ENCODE assay signal across 1 cellular context in the genomic region with DNA sequence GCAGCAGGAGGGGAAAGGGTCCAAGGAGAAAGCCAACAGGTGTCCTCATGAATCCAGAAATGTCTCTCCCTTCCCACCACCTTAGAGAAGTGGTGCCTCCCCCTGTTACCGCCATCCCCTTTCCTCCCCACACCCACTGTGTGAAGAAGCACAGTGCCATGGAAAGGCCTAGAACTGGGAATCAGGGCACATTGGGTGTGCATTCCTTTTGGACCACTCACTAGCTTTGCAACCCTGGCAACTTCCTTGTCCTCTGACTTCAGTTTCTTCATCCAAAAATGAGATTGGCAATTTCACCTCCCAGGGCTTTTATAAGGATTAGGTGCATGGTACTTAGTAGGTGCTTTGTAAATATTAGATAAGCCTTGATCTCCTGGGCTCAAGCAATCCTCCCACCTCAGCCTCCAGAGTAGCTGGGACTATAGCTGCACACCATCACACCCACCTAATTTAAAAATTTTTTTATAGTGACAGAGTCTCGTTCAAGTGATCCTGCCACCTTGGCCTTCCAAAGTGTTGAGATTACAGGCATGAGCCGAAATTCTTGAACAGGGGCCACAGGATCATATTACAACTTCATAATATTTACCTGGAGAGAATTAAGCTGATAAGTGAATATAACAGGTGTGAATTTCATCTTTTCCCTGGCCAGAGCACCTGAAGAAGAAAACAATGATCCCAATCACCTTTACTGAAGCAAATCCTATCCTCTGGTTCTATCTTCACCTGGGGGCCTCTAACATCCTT.
TF ChIP-seq lines count a peak whose summit lies in the region.

No MANE protein-coding gene starts in this region.

TF ChIP-seq in HCT116, 20 proteins besides CTCF, POLR2A, EP300 and RAD21 (continued from another document):
- TF ChIP-seq REST (IDR thresholded peaks at IDR 0.05; ENCODE audit: low read depth) (no peak), EGR1 (IDR thresholded peaks at IDR 0.05; ENCODE audit: low read depth) (no peak)
- TF ChIP-seq, protein P1, sequence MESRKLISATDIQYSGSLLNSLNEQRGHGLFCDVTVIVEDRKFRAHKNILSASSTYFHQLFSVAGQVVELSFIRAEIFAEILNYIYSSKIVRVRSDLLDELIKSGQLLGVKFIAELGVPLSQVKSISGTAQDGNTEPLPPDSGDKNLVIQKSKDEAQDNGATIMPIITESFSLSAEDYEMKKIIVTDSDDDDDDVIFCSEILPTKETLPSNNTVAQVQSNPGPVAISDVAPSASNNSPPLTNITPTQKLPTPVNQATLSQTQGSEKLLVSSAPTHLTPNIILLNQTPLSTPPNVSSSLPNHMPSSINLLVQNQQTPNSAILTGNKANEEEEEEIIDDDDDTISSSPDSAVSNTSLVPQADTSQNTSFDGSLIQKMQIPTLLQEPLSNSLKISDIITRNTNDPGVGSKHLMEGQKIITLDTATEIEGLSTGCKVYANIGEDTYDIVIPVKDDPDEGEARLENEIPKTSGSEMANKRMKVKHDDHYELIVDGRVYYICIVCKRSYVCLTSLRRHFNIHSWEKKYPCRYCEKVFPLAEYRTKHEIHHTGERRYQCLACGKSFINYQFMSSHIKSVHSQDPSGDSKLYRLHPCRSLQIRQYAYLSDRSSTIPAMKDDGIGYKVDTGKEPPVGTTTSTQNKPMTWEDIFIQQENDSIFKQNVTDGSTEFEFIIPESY (IDR thresholded peaks at IDR 0.05; ENCODE audit: extremely low read depth, insufficient replicate concordance, low read length), result no peak
